Comparison of ENCODE assay signal across 1 cellular context in the genomic region with DNA sequence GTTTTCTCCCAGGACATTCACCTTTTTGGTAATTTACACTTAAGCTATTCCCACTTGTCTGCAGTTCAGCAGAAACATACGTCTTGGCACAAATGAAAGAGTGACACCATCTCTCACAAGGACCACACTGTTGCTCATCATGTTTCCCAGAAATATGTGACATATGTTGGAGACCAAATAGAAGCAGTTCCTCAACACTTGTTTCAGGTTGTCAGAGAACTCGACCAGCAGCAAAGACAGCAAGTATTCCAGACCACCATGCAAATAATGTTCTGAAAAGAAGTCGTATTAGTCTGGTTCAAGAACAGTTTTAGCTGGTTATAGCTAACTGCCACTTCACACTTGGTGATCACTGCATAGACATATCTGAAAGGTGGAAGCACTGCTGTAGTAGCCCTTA.
TF ChIP-seq lines count a peak whose summit lies in the region.

No MANE protein-coding gene starts in this region.

TF ChIP-seq in K562, 482 proteins besides CTCF, POLR2A, EP300 and RAD21:
- TF ChIP-seq ETV5 (CRISPR knock-in tag; IDR thresholded peaks at IDR 0.05; ENCODE audit: low read depth) (no peak), LCOR (CRISPR knock-in tag; IDR thresholded peaks at IDR 0.05) (no peak)
- TF ChIP-seq, protein P1, sequence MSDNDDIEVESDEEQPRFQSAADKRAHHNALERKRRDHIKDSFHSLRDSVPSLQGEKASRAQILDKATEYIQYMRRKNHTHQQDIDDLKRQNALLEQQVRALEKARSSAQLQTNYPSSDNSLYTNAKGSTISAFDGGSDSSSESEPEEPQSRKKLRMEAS (CRISPR knock-in tag; IDR thresholded peaks at IDR 0.05), result no peak
